8 cellular contexts compared by ENCODE assay signal in the genomic region with DNA sequence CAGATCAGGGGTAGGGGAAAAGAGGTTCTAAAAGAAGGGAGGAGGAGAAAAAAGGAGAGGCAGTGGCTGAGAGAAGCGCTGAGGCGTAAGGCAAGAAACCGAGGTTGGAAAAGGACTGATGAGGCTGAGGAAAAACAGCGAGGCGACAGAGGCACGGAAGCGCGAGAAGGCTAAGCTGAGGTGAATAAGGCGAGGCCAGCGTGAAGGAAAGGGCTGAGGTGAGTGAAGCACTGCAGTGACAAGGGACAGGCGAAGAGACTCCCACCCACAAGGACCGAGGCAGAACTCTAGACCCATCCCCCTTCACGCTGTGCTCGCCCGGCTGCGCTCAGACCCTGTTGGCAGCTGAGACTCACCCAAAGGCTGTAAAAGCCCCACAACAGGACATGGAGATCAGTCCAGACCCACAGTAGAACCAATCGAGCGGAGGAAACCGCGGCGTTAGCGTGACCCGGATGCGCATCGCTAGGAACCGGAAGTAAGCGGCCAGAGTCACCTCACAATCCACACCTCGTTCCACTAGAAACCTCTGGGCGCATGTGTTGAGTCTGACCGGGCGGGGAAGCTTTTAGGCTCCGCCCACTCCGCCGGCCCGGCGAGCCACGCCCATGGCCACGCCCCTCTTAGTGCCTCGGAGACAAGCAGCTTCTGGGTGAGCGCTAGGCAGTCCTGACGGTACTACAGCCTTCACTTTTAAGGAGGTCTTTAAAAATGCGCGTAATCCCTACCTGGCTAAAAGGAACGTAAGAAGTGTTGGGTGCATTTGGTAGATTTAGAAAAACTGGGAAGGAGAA. TPM values are rescaled to one million over a fixed set of nuclear protein-coding genes. Genes with fewer than 3 reads are reported as not detected.
DNase-seq lines count a peak whose midpoint lies in the region; ATAC-seq and TF ChIP-seq lines count a peak whose summit lies in the region.

Gene EYA3 (minus strand): TSS at position 443 of the 794 bp plus-strand sequence. CDS start 30,584 bp downstream, outside the sequence.

- peaks cover 22% of the 10 kb centered on the region for H3K4me1 Mint-ChIP-seq in activated T-helper 2 cell treated with anti-CD3 and anti-CD28 coated beads, Interferon-gamma antibody, Interleukin-2, Interleukin-4, amounts not matched to agents 10 μg/mL and 5 μg/mL and 100 μg/mL, durations not matched to agents 14 hours and 24 hours and 36 hours (ENCODE audit: low read depth)
- peaks cover 18 to 49% (median 43%) of the 10 kb centered on the region in 4 donors for H3K4me1 Mint-ChIP-seq in naive thymus-derived CD8-positive, alpha-beta T cell

- H3K27me3 Mint-ChIP-seq in activated T-helper 2 cell treated with anti-CD3 and anti-CD28 coated beads, Interferon-gamma antibody, Interleukin-2, Interleukin-4, amounts not matched to agents 10 μg/mL and 5 μg/mL and 100 μg/mL, durations not matched to agents 14 hours and 24 hours and 36 hours (ENCODE audit: low read depth): peaks cover 7% of the 10 kb centered on the region
- H3K27me3 Mint-ChIP-seq in naive thymus-derived CD8-positive, alpha-beta T cell: peaks cover 0 to 4% (median 0%) of the 10 kb centered on the region in 5 donors

- ATAC-seq in RWPE2 (ENCODE audit: low read depth): peak; percentile 98
- ATAC-seq in naive thymus-derived CD8-positive, alpha-beta T cell: peak; percentile 92

- POLR2A ChIA-PET in naive thymus-derived CD8-positive, alpha-beta T cell (lab: Charles Lee): interaction anchor here (0.5 to 2.0 kb wide), 17 partner anchors 12 to 1093 kb away, joined by 3 to 9 read pairs (median 5); partner anchors contain the start of genes ATP5IF1, MED18, SRSF4 and STX12

- H3K4me3 ChIP-seq in RWPE2 (ENCODE audit: severe bottlenecking) (peak within 1 kb of the TSS; percentile 69), fibroblast of mammary gland (ENCODE audit: control insufficient read depth, low read depth, low read length) (peak within 1 kb of the TSS; percentile 85)

- peak within 1 kb of the TSS; percentile 87 for H3K27ac Mint-ChIP-seq in activated T-helper 2 cell treated with anti-CD3 and anti-CD28 coated beads, Interferon-gamma antibody, Interleukin-2, Interleukin-4, amounts not matched to agents 10 μg/mL and 5 μg/mL and 100 μg/mL, durations not matched to agents 14 hours and 24 hours and 36 hours
- H3K27ac Mint-ChIP-seq in naive thymus-derived CD8-positive, alpha-beta T cell: peak within 1 kb of the TSS; percentile 86 to 98 (median 96)

- intact Hi-C loops in activated T-helper 2 cell treated with anti-CD3 and anti-CD28 coated beads, Interferon-gamma antibody, Interleukin-2, Interleukin-4, amounts not matched to agents 10 μg/mL and 5 μg/mL and 100 μg/mL, durations not matched to agents 14 hours and 24 hours and 36 hours (cut with micrococcal nuclease): loop anchor here (1.0 to 10.0 kb wide), 3 partner anchors 32 to 224 kb away; no protein-coding TSS in a partner anchor

- TF ChIP-seq CTCF in RWPE2 (IDR thresholded peaks at IDR 0.05; ENCODE audit: poor library complexity, severe bottlenecking) (peak; percentile 5), fibroblast of mammary gland (conservative IDR thresholded peaks at IDR 0.05; ENCODE audit: control insufficient read depth, insufficient read depth, low read depth, low read length) (no peak)

- DNase-seq in EH (ENCODE audit: low read depth) (peak; percentile 98), H4 (ENCODE audit: low spot score) (peak; percentile 96), LoVo (ENCODE audit: low spot score) (peak; percentile 99), RWPE2 (ENCODE audit: low spot score) (peak; percentile 95), fibroblast of mammary gland (ENCODE audit: low read depth) (peak; percentile 97)
- DNase-seq in activated T-helper 2 cell treated with anti-CD3 and anti-CD28 coated beads, Interferon-gamma antibody, Interleukin-2, Interleukin-4, amounts not matched to agents 10 μg/mL and 5 μg/mL and 100 μg/mL, durations not matched to agents 14 hours and 24 hours and 36 hours (ENCODE audit: low spot score): peak; percentile 100
- peak; percentile 96 to 100 (median 99) for DNase-seq in naive thymus-derived CD8-positive, alpha-beta T cell
- DNase-seq in stimulated activated naive CD4-positive, alpha-beta T cell (lab: John Stamatoyannopoulos, UW): peak; percentile 94 to 98 (median 97)

- H3K4me3 Mint-ChIP-seq in activated T-helper 2 cell treated with anti-CD3 and anti-CD28 coated beads, Interferon-gamma antibody, Interleukin-2, Interleukin-4, amounts not matched to agents 10 μg/mL and 5 μg/mL and 100 μg/mL, durations not matched to agents 14 hours and 24 hours and 36 hours (ENCODE audit: low read depth): peak within 1 kb of the TSS; percentile 92
- H3K4me3 Mint-ChIP-seq in naive thymus-derived CD8-positive, alpha-beta T cell: peak within 1 kb of the TSS; percentile 94 to 99 (median 98)

- peak within 1 kb of the TSS; percentile 68 for H3K27ac ChIP-seq in RWPE2 (ENCODE audit: poor library complexity, severe bottlenecking)

- H3K27me3 ChIP-seq in RWPE2 (ENCODE audit: insufficient read depth, poor library complexity, severe bottlenecking): no peaks in the 10 kb centered on the region

- no peaks in the 10 kb centered on the region for H3K36me3 Mint-ChIP-seq in activated T-helper 2 cell treated with anti-CD3 and anti-CD28 coated beads, Interferon-gamma antibody, Interleukin-2, Interleukin-4, amounts not matched to agents 10 μg/mL and 5 μg/mL and 100 μg/mL, durations not matched to agents 14 hours and 24 hours and 36 hours (ENCODE audit: low read depth)
- H3K36me3 Mint-ChIP-seq in naive thymus-derived CD8-positive, alpha-beta T cell: no peaks in the 10 kb centered on the region

- H3K9me3 ChIP-seq in RWPE2 (ENCODE audit: severe bottlenecking): no peaks in the 10 kb centered on the region

- no peaks in the 10 kb centered on the region for H3K36me3 ChIP-seq in RWPE2 (ENCODE audit: low read depth)

- peaks cover 6% of the 10 kb centered on the region for H3K4me1 ChIP-seq in RWPE2 (ENCODE audit: insufficient read depth, poor library complexity, severe bottlenecking)

- H3K9me3 Mint-ChIP-seq in activated T-helper 2 cell treated with anti-CD3 and anti-CD28 coated beads, Interferon-gamma antibody, Interleukin-2, Interleukin-4, amounts not matched to agents 10 μg/mL and 5 μg/mL and 100 μg/mL, durations not matched to agents 14 hours and 24 hours and 36 hours: no peaks in the 10 kb centered on the region
- no peaks in the 10 kb centered on the region for H3K9me3 Mint-ChIP-seq in naive thymus-derived CD8-positive, alpha-beta T cell

RNA-seq across cellular contexts. Expression of gene EYA3, which starts in this region (rescaled TPM):
- total RNA-seq in H4 (2014; rRNA removed; shearing (Covaris generic)): 8.2 and 9.2 TPM in 2 replicates
- total RNA-seq in activated T-helper 2 cell treated with anti-CD3 and anti-CD28 coated beads, Interferon-gamma antibody, Interleukin-2, Interleukin-4, amounts not matched to agents 10 μg/mL and 5 μg/mL and 100 μg/mL, durations not matched to agents 14 hours and 24 hours and 36 hours: 27.5 and 30.9 TPM in 2 replicates
- 10 to 100 TPM; 18.5 to 22.8 TPM for total RNA-seq in naive thymus-derived CD8-positive, alpha-beta T cell
- 1 to 10 TPM; 1.8 to 6.2 (median 5.0) TPM for polyA plus RNA-seq in naive thymus-derived CD8-positive, alpha-beta T cell

Comparison
In these comparisons a context has a peak if more than half of its experiments do, and no peak if none do; other contexts are left out.
1. Peak in every context shown above with its lines: DNase-seq, ATAC-seq, H3K4me3 ChIP-seq and H3K27ac ChIP-seq.